Comparison of ENCODE assay signal across 1 cellular context in the genomic region with DNA sequence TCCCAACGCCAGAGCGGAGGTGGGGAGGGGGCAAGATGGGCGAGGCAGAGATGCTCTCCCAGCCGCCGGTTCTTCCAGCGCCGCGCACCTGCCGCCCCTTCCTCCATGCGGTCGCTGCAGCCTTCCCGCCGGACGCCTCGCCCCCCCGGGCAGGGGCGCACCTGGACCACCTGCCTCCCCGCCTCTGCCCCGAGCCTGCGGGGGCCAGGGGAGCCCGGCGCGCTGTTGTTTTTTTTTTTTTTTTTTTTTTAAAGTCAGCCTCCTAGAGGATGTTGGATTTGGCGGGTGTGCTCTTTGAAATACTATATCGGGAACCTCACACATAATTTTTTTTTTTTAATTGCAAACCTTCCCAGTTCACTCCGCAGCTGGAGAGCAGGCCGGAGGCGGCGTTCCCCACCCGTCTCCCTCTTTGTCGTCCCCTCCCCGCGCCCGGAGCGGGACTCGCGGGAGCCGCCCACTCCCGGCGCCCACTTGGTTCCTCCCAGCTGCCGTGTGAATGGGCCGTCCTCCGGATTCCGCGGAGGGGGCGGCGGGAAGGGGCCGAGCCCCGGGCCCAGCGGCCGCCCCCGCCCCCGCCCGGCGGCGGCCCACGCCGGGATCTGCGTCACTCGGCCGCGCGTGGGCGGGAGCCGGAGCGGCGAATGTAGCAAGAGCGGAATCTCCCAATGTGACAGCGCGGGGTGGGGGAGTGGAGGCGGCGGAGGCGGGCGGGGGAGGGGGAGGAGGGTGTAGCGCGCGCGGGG.
A peak's percentile ranks its signal among the peaks of the same experiment; 100 is the strongest.
TF ChIP-seq lines count a peak whose summit lies in the region.

No MANE protein-coding gene starts in this region.

TF ChIP-seq in GM12878, 131 proteins besides CTCF, POLR2A, EP300 and RAD21 (continued from another document):
- TF ChIP-seq, protein P1, sequence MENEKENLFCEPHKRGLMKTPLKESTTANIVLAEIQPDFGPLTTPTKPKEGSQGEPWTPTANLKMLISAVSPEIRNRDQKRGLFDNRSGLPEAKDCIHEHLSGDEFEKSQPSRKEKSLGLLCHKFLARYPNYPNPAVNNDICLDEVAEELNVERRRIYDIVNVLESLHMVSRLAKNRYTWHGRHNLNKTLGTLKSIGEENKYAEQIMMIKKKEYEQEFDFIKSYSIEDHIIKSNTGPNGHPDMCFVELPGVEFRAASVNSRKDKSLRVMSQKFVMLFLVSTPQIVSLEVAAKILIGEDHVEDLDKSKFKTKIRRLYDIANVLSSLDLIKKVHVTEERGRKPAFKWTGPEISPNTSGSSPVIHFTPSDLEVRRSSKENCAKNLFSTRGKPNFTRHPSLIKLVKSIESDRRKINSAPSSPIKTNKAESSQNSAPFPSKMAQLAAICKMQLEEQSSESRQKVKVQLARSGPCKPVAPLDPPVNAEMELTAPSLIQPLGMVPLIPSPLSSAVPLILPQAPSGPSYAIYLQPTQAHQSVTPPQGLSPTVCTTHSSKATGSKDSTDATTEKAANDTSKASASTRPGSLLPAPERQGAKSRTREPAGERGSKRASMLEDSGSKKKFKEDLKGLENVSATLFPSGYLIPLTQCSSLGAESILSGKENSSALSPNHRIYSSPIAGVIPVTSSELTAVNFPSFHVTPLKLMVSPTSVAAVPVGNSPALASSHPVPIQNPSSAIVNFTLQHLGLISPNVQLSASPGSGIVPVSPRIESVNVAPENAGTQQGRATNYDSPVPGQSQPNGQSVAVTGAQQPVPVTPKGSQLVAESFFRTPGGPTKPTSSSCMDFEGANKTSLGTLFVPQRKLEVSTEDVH (IDR thresholded peaks at IDR 0.05; ENCODE audit: low read depth, partially characterized antibody) = no peak
- TF ChIP-seq, protein P2, sequence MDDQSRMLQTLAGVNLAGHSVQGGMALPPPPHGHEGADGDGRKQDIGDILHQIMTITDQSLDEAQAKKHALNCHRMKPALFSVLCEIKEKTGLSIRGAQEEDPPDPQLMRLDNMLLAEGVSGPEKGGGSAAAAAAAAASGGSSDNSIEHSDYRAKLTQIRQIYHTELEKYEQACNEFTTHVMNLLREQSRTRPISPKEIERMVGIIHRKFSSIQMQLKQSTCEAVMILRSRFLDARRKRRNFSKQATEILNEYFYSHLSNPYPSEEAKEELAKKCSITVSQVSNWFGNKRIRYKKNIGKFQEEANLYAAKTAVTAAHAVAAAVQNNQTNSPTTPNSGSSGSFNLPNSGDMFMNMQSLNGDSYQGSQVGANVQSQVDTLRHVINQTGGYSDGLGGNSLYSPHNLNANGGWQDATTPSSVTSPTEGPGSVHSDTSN (IDR thresholded peaks at IDR 0.05; ENCODE audit: insufficient replicate concordance, low read depth, low read length) = peak; percentile 15
- TF ChIP-seq, protein P3, sequence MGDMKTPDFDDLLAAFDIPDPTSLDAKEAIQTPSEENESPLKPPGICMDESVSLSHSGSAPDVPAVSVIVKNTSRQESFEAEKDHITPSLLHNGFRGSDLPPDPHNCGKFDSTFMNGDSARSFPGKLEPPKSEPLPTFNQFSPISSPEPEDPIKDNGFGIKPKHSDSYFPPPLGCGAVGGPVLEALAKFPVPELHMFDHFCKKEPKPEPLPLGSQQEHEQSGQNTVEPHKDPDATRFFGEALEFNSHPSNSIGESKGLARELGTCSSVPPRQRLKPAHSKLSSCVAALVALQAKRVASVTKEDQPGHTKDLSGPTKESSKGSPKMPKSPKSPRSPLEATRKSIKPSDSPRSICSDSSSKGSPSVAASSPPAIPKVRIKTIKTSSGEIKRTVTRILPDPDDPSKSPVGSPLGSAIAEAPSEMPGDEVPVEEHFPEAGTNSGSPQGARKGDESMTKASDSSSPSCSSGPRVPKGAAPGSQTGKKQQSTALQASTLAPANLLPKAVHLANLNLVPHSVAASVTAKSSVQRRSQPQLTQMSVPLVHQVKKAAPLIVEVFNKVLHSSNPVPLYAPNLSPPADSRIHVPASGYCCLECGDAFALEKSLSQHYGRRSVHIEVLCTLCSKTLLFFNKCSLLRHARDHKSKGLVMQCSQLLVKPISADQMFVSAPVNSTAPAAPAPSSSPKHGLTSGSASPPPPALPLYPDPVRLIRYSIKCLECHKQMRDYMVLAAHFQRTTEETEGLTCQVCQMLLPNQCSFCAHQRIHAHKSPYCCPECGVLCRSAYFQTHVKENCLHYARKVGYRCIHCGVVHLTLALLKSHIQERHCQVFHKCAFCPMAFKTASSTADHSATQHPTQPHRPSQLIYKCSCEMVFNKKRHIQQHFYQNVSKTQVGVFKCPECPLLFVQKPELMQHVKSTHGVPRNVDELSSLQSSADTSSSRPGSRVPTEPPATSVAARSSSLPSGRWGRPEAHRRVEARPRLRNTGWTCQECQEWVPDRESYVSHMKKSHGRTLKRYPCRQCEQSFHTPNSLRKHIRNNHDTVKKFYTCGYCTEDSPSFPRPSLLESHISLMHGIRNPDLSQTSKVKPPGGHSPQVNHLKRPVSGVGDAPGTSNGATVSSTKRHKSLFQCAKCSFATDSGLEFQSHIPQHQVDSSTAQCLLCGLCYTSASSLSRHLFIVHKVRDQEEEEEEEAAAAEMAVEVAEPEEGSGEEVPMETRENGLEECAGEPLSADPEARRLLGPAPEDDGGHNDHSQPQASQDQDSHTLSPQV (IDR thresholded peaks at IDR 0.05) = 0 out of 2 replicates have a peak, but pooled peaks have one; percentile 11
- TF ChIP-seq NBN (IDR thresholded peaks at IDR 0.05) (peak; percentile 52; the same call in 1 of the 2 replicates), NR2F1 (conservative IDR thresholded peaks at IDR 0.05) (peak; percentile 50), GABPA (IDR thresholded peaks at IDR 0.05; ENCODE audit: low read depth) (no peak), HDAC2 (IDR thresholded peaks at IDR 0.05) (no peak), ZNF384 (IDR thresholded peaks at IDR 0.05; ENCODE audit: borderline replicate concordance, low read depth, low read length) (peak; percentile 90)
- TF ChIP-seq, protein P4, sequence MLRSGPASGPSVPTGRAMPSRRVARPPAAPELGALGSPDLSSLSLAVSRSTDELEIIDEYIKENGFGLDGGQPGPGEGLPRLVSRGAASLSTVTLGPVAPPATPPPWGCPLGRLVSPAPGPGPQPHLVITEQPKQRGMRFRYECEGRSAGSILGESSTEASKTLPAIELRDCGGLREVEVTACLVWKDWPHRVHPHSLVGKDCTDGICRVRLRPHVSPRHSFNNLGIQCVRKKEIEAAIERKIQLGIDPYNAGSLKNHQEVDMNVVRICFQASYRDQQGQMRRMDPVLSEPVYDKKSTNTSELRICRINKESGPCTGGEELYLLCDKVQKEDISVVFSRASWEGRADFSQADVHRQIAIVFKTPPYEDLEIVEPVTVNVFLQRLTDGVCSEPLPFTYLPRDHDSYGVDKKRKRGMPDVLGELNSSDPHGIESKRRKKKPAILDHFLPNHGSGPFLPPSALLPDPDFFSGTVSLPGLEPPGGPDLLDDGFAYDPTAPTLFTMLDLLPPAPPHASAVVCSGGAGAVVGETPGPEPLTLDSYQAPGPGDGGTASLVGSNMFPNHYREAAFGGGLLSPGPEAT (IDR thresholded peaks at IDR 0.05; ENCODE audit: low read depth) = peak; percentile 57
